Comparison of ENCODE assay signal across 8 cellular contexts in genomic region chr12:104456950-104457745, GRCh38. TPM values are rescaled to one million over a fixed set of nuclear protein-coding genes. Genes with fewer than 3 reads are reported as not detected.
A peak's percentile ranks its signal among the peaks of the same experiment; 100 is the strongest.
DNase-seq lines count a peak whose midpoint lies in the region; ATAC-seq, FAIRE-seq and TF ChIP-seq lines count a peak whose summit lies in the region.

No MANE protein-coding gene starts in this region.

- no peaks in the 10 kb centered on the region; the same call in 1 of the 2 replicates for H3F3A ChIP-seq in DOHH2 (ENCODE audit: control insufficient read depth, insufficient read depth)
- peaks cover 13% of the 10 kb centered on the region for H3F3A ChIP-seq in neural progenitor cell (ENCODE audit: low read depth)

- H3K4me1 ChIP-seq in DOHH2 (ENCODE audit: control insufficient read depth, low read length) = peaks cover 48% of the 10 kb centered on the region
- peaks cover 38% of the 10 kb centered on the region for H3K4me1 ChIP-seq in HUES64 (ENCODE audit: insufficient read depth, low read length)
- peaks cover 31% of the 10 kb centered on the region for H3K4me1 ChIP-seq in neural progenitor cell
- peaks cover 38% of the 10 kb centered on the region for H3K4me1 ChIP-seq in upper lobe of right lung

- H3K36me3 Mint-ChIP-seq in neural progenitor cell = peaks cover 2% of the 10 kb centered on the region

- H3K9me2 ChIP-seq in DOHH2 (replicated peaks; ENCODE audit: control insufficient read depth, low read length) = no peaks in the 10 kb centered on the region

- TF ChIP-seq CTCF in DOHH2 (IDR thresholded peaks at IDR 0.05; ENCODE audit: low read depth, low read length, poor library complexity, severe bottlenecking) (peak; percentile 82), neural progenitor cell (IDR thresholded peaks at IDR 0.05) (peak; percentile 58), upper lobe of right lung (IDR thresholded peaks at IDR 0.05) (peak; percentile 39)

- H3K9me3 ChIP-seq in DOHH2 (ENCODE audit: control insufficient read depth, insufficient read depth, low read length) (no peaks in the 10 kb centered on the region), HUES64 (ENCODE audit: insufficient read depth, low read depth, low read length) (no peaks in the 10 kb centered on the region), neural progenitor cell (ENCODE audit: low read depth) (no peaks in the 10 kb centered on the region), upper lobe of right lung (no peaks in the 10 kb centered on the region)

- H3K27me3 ChIP-seq in DOHH2 (ENCODE audit: control insufficient read depth, low read length) (peaks cover 24% of the 10 kb centered on the region), HUES64 (ENCODE audit: insufficient read depth, low read length) (peaks cover 40% of the 10 kb centered on the region), neural progenitor cell (peaks cover 27% of the 10 kb centered on the region), upper lobe of right lung (no peaks in the 10 kb centered on the region)

- DNase-seq in RCC 7860 (ENCODE audit: low spot score) (peak; percentile 71), foreskin melanocyte (peak; percentile 62), neural progenitor cell (ENCODE audit: low spot score) (peak; percentile 79), upper lobe of right lung (peak; percentile 80)
- DNase-seq in activated naive CD4-positive, alpha-beta T cell treated with Interleukin-2 at 50 U/mL for 16 hours = peak; percentile 64

- H3K4me3 Mint-ChIP-seq in neural progenitor cell = peak overlapping the region; percentile 98

- peak overlapping the region; percentile 39 for H2AFZ ChIP-seq in neural progenitor cell (replicated peaks)

- H3K9me3 Mint-ChIP-seq in neural progenitor cell = no peaks in the 10 kb centered on the region

- H3K79me2 ChIP-seq in DOHH2 (ENCODE audit: control insufficient read depth, low read length) (peaks cover 44% of the 10 kb centered on the region), neural progenitor cell (ENCODE audit: low read depth) (peaks cover 45% of the 10 kb centered on the region)

- peaks cover 37% of the 10 kb centered on the region for H3K4me1 Mint-ChIP-seq in neural progenitor cell

- under 1% methylated on average over 70 of the region's 71 CpGs for WGBS in HUES64

- H3K4me3 ChIP-seq in DOHH2 (ENCODE audit: low read length) (peak overlapping the region; percentile 88), HUES64 (ENCODE audit: low read length) (peak overlapping the region; percentile 98), neural progenitor cell (peak overlapping the region; percentile 87), upper lobe of right lung (peak overlapping the region; percentile 93)

- peak overlapping the region; percentile 49 for H3K27ac ChIP-seq in DOHH2 (ENCODE audit: low read depth, low read length)
- H3K27ac ChIP-seq in HUES64 (ENCODE audit: low read depth, low read length) = peak overlapping the region; percentile 63; the same call in 1 of the 2 replicates
- H3K27ac ChIP-seq in neural progenitor cell = peak overlapping the region; percentile 3
- peak overlapping the region; percentile 90 for H3K27ac ChIP-seq in upper lobe of right lung

- H4K20me1 ChIP-seq in DOHH2 (ENCODE audit: control insufficient read depth, insufficient read depth, low read depth, low read length) (no peaks in the 10 kb centered on the region), neural progenitor cell (ENCODE audit: low read depth) (peaks cover 34% of the 10 kb centered on the region)

- peak overlapping the region; percentile 78 for H3K27ac Mint-ChIP-seq in neural progenitor cell

- peaks cover 8% of the 10 kb centered on the region for H3K27me3 Mint-ChIP-seq in neural progenitor cell (ENCODE audit: insufficient read depth, low read depth)

- intact Hi-C loops in upper lobe of right lung (cut with DNase I) = no loop called here

- ATAC-seq in GM21526 (IDR thresholded peaks at IDR 0.05; ENCODE audit: low FRiP score, unreplicated experiment) = peak; percentile 21
- peak; percentile 47 for ATAC-seq in upper lobe of right lung

- H3K9ac ChIP-seq in HUES64 (ENCODE audit: low read depth, low read length) (peak overlapping the region; percentile 71), neural progenitor cell (no peak overlapping the region)

- H3K4me2 ChIP-seq in DOHH2 (ENCODE audit: low read length) (peak overlapping the region; percentile 96), neural progenitor cell (peak overlapping the region; percentile 99)

- FAIRE-seq in RCC 7860 (lab: Jason Lieb, UNC) = peak; percentile 2

- H3K36me3 ChIP-seq in DOHH2 (ENCODE audit: control insufficient read depth, low read length) (peaks cover 3% of the 10 kb centered on the region; the same call in 1 of the 2 replicates), HUES64 (ENCODE audit: insufficient read depth, low read length) (no peaks in the 10 kb centered on the region), neural progenitor cell (no peaks in the 10 kb centered on the region), upper lobe of right lung (no peaks in the 10 kb centered on the region)

RNA-seq across cellular contexts. Expression of gene CHST11, which starts 0.4 kb away (rescaled TPM):
- 9.8 TPM for polyA plus RNA-seq in HUES64 (2013, experiment 1 of 2)
- 14.6 TPM for polyA plus RNA-seq in HUES64 (2013, experiment 2 of 2)
- total RNA-seq in neural progenitor cell (ENCODE audit: low replicate concordance) (7.7 and 10.2 TPM in 2 replicates), upper lobe of right lung (56.6 TPM)

Comparison
In these comparisons a context has a peak if more than half of its experiments do, and no peak if none do; other contexts are left out.
1. Peak in every context shown above with its lines: DNase-seq, ATAC-seq, H3K4me3 ChIP-seq and H3K27ac ChIP-seq.
2. H3K27ac ChIP-seq: peak in every context shown above with its lines; median percentile 90 in upper lobe of right lung; 63 in HUES64; 49 in DOHH2; 3 in neural progenitor cell.